10 cellular contexts compared by ENCODE assay signal in genomic region chr22:19970031-19970478, GRCh38. TPM values are rescaled to one million over a fixed set of nuclear protein-coding genes. Genes with fewer than 3 reads are reported as not detected.
DNase-seq lines count a peak whose midpoint lies in the region; ATAC-seq and TF ChIP-seq lines count a peak whose summit lies in the region.
"Had no signal": no experiment of that assay in that cellular context is flagged by ENCODE, and none has a peak within 500 bp of the region (broad histone marks: within the 10 kb centered on the region; RNA-seq: fewer than 3 reads in every experiment).

No MANE protein-coding gene starts in this region.

- no peaks in the 10 kb centered on the region for H3K27me3 ChIP-seq in left ventricle myocardium inferior (ENCODE audit: low read depth)
- H3K27me3 ChIP-seq: BE2C, ovary, thyroid gland had no signal

- DNase-seq in left ventricle myocardium inferior, result no peak
- DNase-seq in stimulated activated naive CD8-positive, alpha-beta T cell treated with anti-CD3 and anti-CD28 coated beads, Interleukin-15, Interleukin-2, amounts not matched to agents 100 U/mL and 50 U/mL, for 24 hours, result no peak
- no peak for DNase-seq in UCSD-AML1 (lab: John Stamatoyannopoulos, UW; ENCODE audit: unreplicated experiment)
- DNase-seq in medulla oblongata (ENCODE audit: extremely low spot score), result no peak
- DNase-seq: NCI-H748 treated with DMSO at 0.1 percent for 48 hours had no signal

- peaks cover 75% of the 10 kb centered on the region for H3K36me3 ChIP-seq in left ventricle myocardium inferior
- H3K36me3 ChIP-seq: ovary had no signal

- intact Hi-C loops in left ventricle myocardium inferior (cut with micrococcal nuclease), result loop anchor here (5.0 kb wide), 1 partner anchor 42 kb away; no protein-coding TSS in a partner anchor

- H3K27ac ChIP-seq in VCaP, result peak overlapping the region; percentile 36
- H3K27ac ChIP-seq in left ventricle myocardium inferior (replicated peaks), result peak overlapping the region; percentile 28
- H3K27ac ChIP-seq: ovary had no signal

- peaks cover 32% of the 10 kb centered on the region for H3K4me1 ChIP-seq in left ventricle myocardium inferior

- no peak overlapping the region for H3K4me3 ChIP-seq in left ventricle myocardium inferior
- H3K4me3 ChIP-seq: coronary artery, ovary, thyroid gland had no signal

- ATAC-seq in stimulated activated naive CD8-positive, alpha-beta T cell treated with anti-CD3 and anti-CD28 coated beads, Interleukin-15, Interleukin-2, amounts not matched to agents 100 U/mL and 50 U/mL, for 24 hours, result peak; percentile 2

- no peaks in the 10 kb centered on the region for H3K9me3 ChIP-seq in left ventricle myocardium inferior (replicated peaks)
- H3K9me3 ChIP-seq: BE2C, ovary, thyroid gland had no signal

- TF ChIP-seq CTCF in VCaP (conservative IDR thresholded peaks at IDR 0.05), result no peak
- no peak for TF ChIP-seq CTCF in left ventricle myocardium inferior (IDR thresholded peaks at IDR 0.05; ENCODE audit: borderline replicate concordance)

RNA-seq across cellular contexts. Expression of gene TXNRD2, which starts 28.4 kb away (rescaled TPM):
- 35.2 TPM for total RNA-seq in left ventricle myocardium inferior

RNA-seq across cellular contexts. Expression of gene COMT, which starts 28.5 kb away (rescaled TPM):
- 81.5 TPM for total RNA-seq in left ventricle myocardium inferior

RNA-seq across cellular contexts. Expression of gene ARVCF, which starts 46.6 kb away (rescaled TPM):
- 25.4 TPM for total RNA-seq in left ventricle myocardium inferior

RNA-seq across cellular contexts. Expression of gene TANGO2, which starts 50.9 kb away (rescaled TPM):
- 71.7 TPM for total RNA-seq in left ventricle myocardium inferior
